1 cellular context compared by ENCODE assay signal in genomic region chr10:102610499-102610898, GRCh38.
TF ChIP-seq lines count a peak whose summit lies in the region.

No MANE protein-coding gene starts in this region.

TF ChIP-seq in SK-N-SH treated with all-trans-retinoic acid at 6 μM for 48 hours, 23 proteins besides CTCF, POLR2A, EP300 and RAD21 (continued from another document):
- TF ChIP-seq CSRNP3 (CRISPR knock-in tag; IDR thresholded peaks at IDR 0.05) (no peak), RARB (CRISPR knock-in tag; IDR thresholded peaks at IDR 0.05) (no peak), SNAI2 (CRISPR knock-in tag; IDR thresholded peaks at IDR 0.05) (no peak), ZFP30 (CRISPR knock-in tag; IDR thresholded peaks at IDR 0.05) (no peak), ARNTL (CRISPR knock-in tag; IDR thresholded peaks at IDR 0.05; ENCODE audit: borderline replicate concordance, low read depth) (no peak), GLIS3 (CRISPR knock-in tag; IDR thresholded peaks at IDR 0.05) (no peak), ESRRG (CRISPR knock-in tag; IDR thresholded peaks at IDR 0.05) (no peak), BACH2 (CRISPR knock-in tag; IDR thresholded peaks at IDR 0.05; ENCODE audit: borderline replicate concordance) (no peak), ZFP3 (CRISPR knock-in tag; IDR thresholded peaks at IDR 0.05) (no peak), OSR1 (CRISPR knock-in tag; IDR thresholded peaks at IDR 0.05) (no peak), PATZ1 (CRISPR knock-in tag; IDR thresholded peaks at IDR 0.05; ENCODE audit: borderline replicate concordance) (no peak), ISL1 (CRISPR knock-in tag; IDR thresholded peaks at IDR 0.05) (no peak)
- TF ChIP-seq, protein P1, sequence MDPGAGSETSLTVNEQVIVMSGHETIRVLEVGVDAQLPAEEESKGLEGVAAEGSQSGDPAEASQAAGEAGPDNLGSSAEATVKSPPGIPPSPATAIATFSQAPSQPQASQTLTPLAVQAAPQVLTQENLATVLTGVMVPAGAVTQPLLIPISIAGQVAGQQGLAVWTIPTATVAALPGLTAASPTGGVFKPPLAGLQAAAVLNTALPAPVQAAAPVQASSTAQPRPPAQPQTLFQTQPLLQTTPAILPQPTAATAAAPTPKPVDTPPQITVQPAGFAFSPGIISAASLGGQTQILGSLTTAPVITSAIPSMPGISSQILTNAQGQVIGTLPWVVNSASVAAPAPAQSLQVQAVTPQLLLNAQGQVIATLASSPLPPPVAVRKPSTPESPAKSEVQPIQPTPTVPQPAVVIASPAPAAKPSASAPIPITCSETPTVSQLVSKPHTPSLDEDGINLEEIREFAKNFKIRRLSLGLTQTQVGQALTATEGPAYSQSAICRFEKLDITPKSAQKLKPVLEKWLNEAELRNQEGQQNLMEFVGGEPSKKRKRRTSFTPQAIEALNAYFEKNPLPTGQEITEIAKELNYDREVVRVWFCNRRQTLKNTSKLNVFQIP (CRISPR knock-in tag; IDR thresholded peaks at IDR 0.05; ENCODE audit: borderline replicate concordance, low read depth), result no peak
- TF ChIP-seq, protein P2, sequence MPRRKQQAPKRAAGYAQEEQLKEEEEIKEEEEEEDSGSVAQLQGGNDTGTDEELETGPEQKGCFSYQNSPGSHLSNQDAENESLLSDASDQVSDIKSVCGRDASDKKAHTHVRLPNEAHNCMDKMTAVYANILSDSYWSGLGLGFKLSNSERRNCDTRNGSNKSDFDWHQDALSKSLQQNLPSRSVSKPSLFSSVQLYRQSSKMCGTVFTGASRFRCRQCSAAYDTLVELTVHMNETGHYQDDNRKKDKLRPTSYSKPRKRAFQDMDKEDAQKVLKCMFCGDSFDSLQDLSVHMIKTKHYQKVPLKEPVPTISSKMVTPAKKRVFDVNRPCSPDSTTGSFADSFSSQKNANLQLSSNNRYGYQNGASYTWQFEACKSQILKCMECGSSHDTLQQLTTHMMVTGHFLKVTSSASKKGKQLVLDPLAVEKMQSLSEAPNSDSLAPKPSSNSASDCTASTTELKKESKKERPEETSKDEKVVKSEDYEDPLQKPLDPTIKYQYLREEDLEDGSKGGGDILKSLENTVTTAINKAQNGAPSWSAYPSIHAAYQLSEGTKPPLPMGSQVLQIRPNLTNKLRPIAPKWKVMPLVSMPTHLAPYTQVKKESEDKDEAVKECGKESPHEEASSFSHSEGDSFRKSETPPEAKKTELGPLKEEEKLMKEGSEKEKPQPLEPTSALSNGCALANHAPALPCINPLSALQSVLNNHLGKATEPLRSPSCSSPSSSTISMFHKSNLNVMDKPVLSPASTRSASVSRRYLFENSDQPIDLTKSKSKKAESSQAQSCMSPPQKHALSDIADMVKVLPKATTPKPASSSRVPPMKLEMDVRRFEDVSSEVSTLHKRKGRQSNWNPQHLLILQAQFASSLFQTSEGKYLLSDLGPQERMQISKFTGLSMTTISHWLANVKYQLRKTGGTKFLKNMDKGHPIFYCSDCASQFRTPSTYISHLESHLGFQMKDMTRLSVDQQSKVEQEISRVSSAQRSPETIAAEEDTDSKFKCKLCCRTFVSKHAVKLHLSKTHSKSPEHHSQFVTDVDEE (CRISPR knock-in tag; IDR thresholded peaks at IDR 0.05), result no peak
